12 cellular contexts compared by ENCODE assay signal in the genomic region with DNA sequence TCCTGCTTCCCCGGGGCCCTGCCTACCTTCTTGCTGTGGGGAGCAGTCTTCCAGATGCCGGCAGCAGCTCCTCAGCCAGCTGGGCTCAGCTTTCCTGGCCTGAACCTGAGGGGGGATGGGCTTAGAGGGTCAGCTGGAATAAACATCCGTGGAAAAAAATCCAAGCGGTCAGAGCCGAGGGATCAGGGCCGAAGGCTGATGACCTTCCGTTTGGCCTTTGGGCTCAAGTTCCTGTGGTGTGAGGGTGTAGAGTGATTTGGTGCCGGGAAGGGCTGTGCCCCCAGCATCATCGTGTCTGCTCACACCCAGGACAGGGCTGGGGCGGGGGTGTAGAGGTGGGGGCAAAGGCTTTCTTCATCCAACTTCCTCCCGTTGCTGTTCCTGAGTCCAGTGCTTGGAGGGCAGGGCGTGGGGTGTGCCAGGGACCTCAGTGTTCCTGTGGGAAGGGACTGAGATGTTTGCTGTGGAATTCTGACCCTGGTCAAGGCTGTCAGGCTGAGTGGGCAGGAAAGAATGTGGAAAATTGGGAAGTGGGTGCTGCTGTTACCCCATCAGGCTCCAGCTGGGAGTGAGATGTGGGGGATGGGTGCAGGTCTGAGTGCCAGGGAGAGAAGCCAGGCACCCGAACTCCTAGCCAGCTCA. TPM values are rescaled to one million over a fixed set of nuclear protein-coding genes. Genes with fewer than 3 reads are reported as not detected.
A peak's percentile ranks its signal among the peaks of the same experiment; 100 is the strongest.
DNase-seq lines count a peak whose midpoint lies in the region; FAIRE-seq and TF ChIP-seq lines count a peak whose summit lies in the region.
"Had no signal": no experiment of that assay in that cellular context is flagged by ENCODE, and none has a peak within 500 bp of the region (broad histone marks: within the 10 kb centered on the region; RNA-seq: fewer than 3 reads in every experiment).

No MANE protein-coding gene starts in this region.

- H4K20me1 ChIP-seq in OCI-LY3 (ENCODE audit: insufficient read depth, low read length) (no peaks in the 10 kb centered on the region), osteoblast (ENCODE audit: insufficient read depth, low read length) (peaks cover 31% of the 10 kb centered on the region)

- no peaks in the 10 kb centered on the region for H3K27me3 ChIP-seq in OCI-LY3 (ENCODE audit: low read depth, low read length)
- no peaks in the 10 kb centered on the region for H3K27me3 ChIP-seq in osteoblast (ENCODE audit: insufficient read depth, low read length)
- H3K27me3 ChIP-seq: BE2C had no signal

- peak; percentile 60 for DNase-seq in AG08396 (ENCODE audit: low spot score)
- peak; percentile 21 for DNase-seq in glomerular visceral epithelial cell (ENCODE audit: extremely low spot score)
- peak; percentile 92 for DNase-seq in osteoblast (ENCODE audit: insufficient read length, low spot score, missing footprints)
- DNase-seq in H54 (ENCODE audit: insufficient read length, low spot score), result no peak
- DNase-seq in cortex of kidney (lab: John Stamatoyannopoulos, UW), result no peak
- DNase-seq in erythroblast (lab: John Stamatoyannopoulos, UW), result no peak
- no peak for DNase-seq in HPDE6-E6E7 (ENCODE audit: extremely low spot score)
- DNase-seq: NCI-H187 treated with DMSO at 0.1 percent for 48 hours had no signal

- H3K27ac ChIP-seq in OCI-LY3 (ENCODE audit: low read length) (no peak overlapping the region), osteoblast (ENCODE audit: low read depth, low read length) (peak overlapping the region; percentile 57)

- H3K4me1 ChIP-seq in OCI-LY3 (ENCODE audit: low read length) (peaks cover 33% of the 10 kb centered on the region), osteoblast (ENCODE audit: insufficient read depth, low read length) (peaks cover 25% of the 10 kb centered on the region)

- H3K4me3 ChIP-seq in OCI-LY3 (ENCODE audit: low read length) (peak overlapping the region; percentile 20), osteoblast (ENCODE audit: insufficient read depth, low read length) (peak overlapping the region; percentile 32)
- H3K4me3 ChIP-seq: SJCRH30 had no signal

- H3K79me2 ChIP-seq in OCI-LY3 (ENCODE audit: low read length) (no peaks in the 10 kb centered on the region), osteoblast (ENCODE audit: insufficient read depth, low read length) (peaks cover 16% of the 10 kb centered on the region)

- H3K36me3 ChIP-seq in OCI-LY3 (replicated peaks; ENCODE audit: low read depth, low read length) (peaks cover 15% of the 10 kb centered on the region), osteoblast (ENCODE audit: insufficient read depth, low read length) (peaks cover 20% of the 10 kb centered on the region)

- TF ChIP-seq POLR2A in H54 (IDR thresholded peaks at IDR 0.05; ENCODE audit: low read depth, low read length) (no peak), erythroblast (IDR thresholded peaks at IDR 0.05; ENCODE audit: low read length) (no peak)

- no peak for FAIRE-seq in H54 (lab: Jason Lieb, UNC)
- FAIRE-seq: islet of Langerhans had no signal

- H2AFZ ChIP-seq in OCI-LY3 (ENCODE audit: low read depth, low read length) (no peak overlapping the region), osteoblast (ENCODE audit: low read length) (no peak overlapping the region)

- H3K4me2 ChIP-seq in OCI-LY3 (ENCODE audit: low read length) (peak overlapping the region; percentile 75), osteoblast (ENCODE audit: insufficient read depth, low read length) (peak overlapping the region; percentile 69)

- H3K9ac ChIP-seq in OCI-LY3 (ENCODE audit: low read length), result no peak overlapping the region; the same call in 1 of the 2 replicates

- TF ChIP-seq CTCF in OCI-LY3 (IDR thresholded peaks at IDR 0.05; ENCODE audit: low read depth, low read length) (no peak), osteoblast (IDR thresholded peaks at IDR 0.05; ENCODE audit: extremely low read depth, low read depth, low read length) (no peak)

- H3K9me3 ChIP-seq in OCI-LY3 (ENCODE audit: insufficient read depth, low read length) (no peaks in the 10 kb centered on the region), osteoblast (ENCODE audit: low read depth, low read length) (no peaks in the 10 kb centered on the region)
- H3K9me3 ChIP-seq: BE2C, SJCRH30 had no signal

RNA-seq across cellular contexts. Expression of a gene that starts 2.6 kb away (rescaled TPM):
- under 0.01 TPM in 1 of 2 replicates, not detected in the other for total RNA-seq in osteoblast
- total RNA-seq: SJCRH30 had no signal

RNA-seq across cellular contexts. Expression of a gene that starts 12.4 kb away (rescaled TPM):
- 49.5 and 64.4 TPM in 2 replicates for total RNA-seq in osteoblast

RNA-seq across cellular contexts. Expression of a gene that starts 30.9 kb away (rescaled TPM):
- 3.3 and 3.5 TPM in 2 replicates for total RNA-seq in osteoblast

Comparison
In these comparisons a context has a peak if more than half of its experiments do, and no peak if none do; other contexts are left out.
1. DNase-seq: peak in AG08396 (single experiment), glomerular visceral epithelial cell (single experiment) and osteoblast (single experiment); none in H54 (single experiment), cortex of kidney (single experiment), erythroblast (0 of 2) and HPDE6-E6E7 (single experiment).